14 cellular contexts compared by ENCODE assay signal in genomic region chr7:124649397-124650029, GRCh38.
DNase-seq lines count a peak whose midpoint lies in the region; ATAC-seq, FAIRE-seq and TF ChIP-seq lines count a peak whose summit lies in the region.
"Had no signal": no experiment of that assay in that cellular context is flagged by ENCODE, and none has a peak within 500 bp of the region (broad histone marks: within the 10 kb centered on the region; RNA-seq: fewer than 3 reads in every experiment).

No MANE protein-coding gene starts in this region.

- TF ChIP-seq CTCF in Calu3 (IDR thresholded peaks at IDR 0.05; ENCODE audit: unreplicated experiment) (no peak), GM13976 (IDR thresholded peaks at IDR 0.05; ENCODE audit: borderline replicate concordance, control extremely low read depth, extremely low read depth, insufficient read depth, missing control alignments) (no peak)

- no peak overlapping the region for H3K27ac ChIP-seq in small intestine (ENCODE audit: low read depth in 1 of 2, low read length in 1 of 2)
- H3K27ac ChIP-seq: ovary, Peyer's patch had no signal

- no peaks in the 10 kb centered on the region for H3K36me3 ChIP-seq in small intestine (ENCODE audit: control insufficient read depth in 2 of 2, insufficient read depth in 2 of 2, low read length in 2 of 2)
- H3K36me3 ChIP-seq: ovary, Peyer's patch had no signal

- 51 to 65% (median 55%) methylated on average over 4 of the region's 4 CpGs for WGBS in small intestine, 3 donors

- peak overlapping the region; percentile 59 for H3K4me3 Mint-ChIP-seq in Calu3 (ENCODE audit: low read depth, unreplicated experiment)

- no peak overlapping the region for H3K27ac Mint-ChIP-seq in Calu3 (ENCODE audit: unreplicated experiment)

- peaks cover 4% of the 10 kb centered on the region for H3K36me3 Mint-ChIP-seq in Calu3 (ENCODE audit: insufficient read depth, unreplicated experiment)

- no peak for DNase-seq in Calu3
- peak; percentile 18 for DNase-seq in M059J (ENCODE audit: low read depth)
- DNase-seq in fibroblast of peridontal ligament (ENCODE audit: extremely low read depth): peak; percentile 14
- no peak for DNase-seq in GM13976 (ENCODE audit: low spot score)
- no peak for DNase-seq in NCI-H187 (lab: John Stamatoyannopoulos, UW)
- no peak for DNase-seq in sciatic nerve (ENCODE audit: low spot score)
- no peak for DNase-seq in small intestine
- DNase-seq: anterior cingulate cortex, NCI-H1417, ovary, Peyer's patch had no signal

- intact Hi-C loops in Calu3 (cut with micrococcal nuclease; ENCODE audit: unreplicated experiment): no loop called here
- intact Hi-C loops in sciatic nerve (cut with DNase I): no loop called here

- peak; percentile 59 for ATAC-seq in GM19351 (IDR thresholded peaks at IDR 0.05; ENCODE audit: unreplicated experiment)
- no peak for ATAC-seq in sciatic nerve

- H3K27me3 ChIP-seq in small intestine (ENCODE audit: control insufficient read depth in 2 of 2, insufficient read depth in 2 of 2, low read length in 2 of 2): no peaks in the 10 kb centered on the region
- H3K27me3 ChIP-seq: ovary, Peyer's patch had no signal

- no peaks in the 10 kb centered on the region for H3K9me3 ChIP-seq in small intestine (ENCODE audit: control insufficient read depth, low read depth)
- H3K9me3 ChIP-seq: ovary, Peyer's patch had no signal

- H3K9me3 Mint-ChIP-seq in Calu3 (ENCODE audit: low read depth, unreplicated experiment): no peaks in the 10 kb centered on the region

- in situ Hi-C loops in GM13976 (cut with MboI; ENCODE audit: low sequenced_read_pairs, unreplicated experiment): no loop called here

- H3K4me1 Mint-ChIP-seq in Calu3 (ENCODE audit: low read depth, unreplicated experiment): peaks cover 15% of the 10 kb centered on the region

- no peaks in the 10 kb centered on the region for H3K27me3 Mint-ChIP-seq in Calu3 (ENCODE audit: unreplicated experiment)

- no peaks in the 10 kb centered on the region for H3K4me1 ChIP-seq in small intestine (ENCODE audit: control insufficient read depth in 2 of 2, insufficient read depth in 1 of 2, low read depth in 1 of 2, low read length in 1 of 2)
- H3K4me1 ChIP-seq: Peyer's patch had no signal

- no peak overlapping the region for H3K4me3 ChIP-seq in small intestine (ENCODE audit: low read depth in 1 of 2, low read length in 2 of 2)
- H3K4me3 ChIP-seq: ovary, Peyer's patch had no signal

- FAIRE-seq in small intestine (lab: Jason Lieb, UNC): no peak
- FAIRE-seq: endothelial cell of umbilical vein, islet of Langerhans had no signal

- no TSS peak for BruUV-seq in Calu3 (replicated peaks; lab: Mats Ljungman, UMichigan)

- CTCF ChIA-PET in Calu3 (lab: Charles Lee): no interaction called here

Comparison
In these comparisons a context has a peak if more than half of its experiments do, and no peak if none do; other contexts are left out.
1. DNase-seq: peak in M059J (single experiment) and fibroblast of peridontal ligament (single experiment); none in Calu3 (single experiment), GM13976 (single experiment), NCI-H187 (0 of 2), sciatic nerve (single experiment) and small intestine (single experiment).